In the genomic region with DNA sequence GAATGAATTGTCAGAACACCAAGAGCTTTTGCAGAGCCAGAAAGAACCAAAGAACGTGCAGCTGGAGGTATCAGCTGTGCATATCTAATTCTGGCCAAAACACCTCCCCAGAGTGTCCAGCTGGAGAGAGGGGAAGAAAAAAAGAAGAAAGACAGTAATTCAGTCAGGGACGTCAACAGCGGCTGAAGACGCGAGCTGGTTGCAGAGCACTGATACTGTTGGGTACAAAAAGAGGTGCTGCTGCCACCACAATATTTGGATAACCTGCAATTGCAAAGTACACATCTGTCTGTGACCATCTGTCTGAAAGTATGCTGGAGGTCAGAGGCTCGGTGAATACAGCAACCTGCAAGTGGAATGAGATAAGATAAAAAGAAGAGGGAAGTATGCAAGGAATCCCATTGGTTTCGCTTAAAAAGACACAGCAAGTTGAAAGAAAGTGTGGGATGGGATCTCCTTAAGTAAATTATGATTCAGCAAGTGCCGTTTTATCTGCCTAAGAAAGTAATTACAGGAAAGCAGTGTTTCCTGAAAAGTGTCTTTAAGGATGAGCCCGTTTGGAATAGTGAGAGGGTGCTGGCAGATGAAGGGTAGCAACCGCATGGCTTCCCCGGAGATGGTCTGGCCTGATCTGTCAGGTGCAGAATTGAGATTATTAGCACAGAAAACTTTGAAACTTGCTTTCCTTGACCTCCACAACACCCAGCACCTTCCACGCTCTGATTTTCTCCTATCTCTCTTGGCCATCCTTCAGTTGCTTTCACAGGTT, we compare ENCODE assay signal across 1 cellular context.
TF ChIP-seq lines count a peak whose summit lies in the region.

No MANE protein-coding gene starts in this region.

TF ChIP-seq in K562, 482 proteins besides CTCF, POLR2A, EP300 and RAD21 (continued from another document and continues in another):
- TF ChIP-seq HOMEZ (CRISPR knock-in tag; IDR thresholded peaks at IDR 0.05) (no peak), CHD2 (IDR thresholded peaks at IDR 0.05; ENCODE audit: low read depth, low read length) (no peak), CBFA2T2 (conservative IDR thresholded peaks at IDR 0.05) (peak; percentile 94), SMAD4 (CRISPR knock-in tag; conservative IDR thresholded peaks at IDR 0.05) (peak; percentile 88), HDAC2 (IDR thresholded peaks at IDR 0.05) (peak; percentile 68; the same call in 1 of the 2 replicates), ZNF175 (CRISPR knock-in tag; IDR thresholded peaks at IDR 0.05; ENCODE audit: low read depth) (peak; percentile 88), NONO (IDR thresholded peaks at IDR 0.05; ENCODE audit: low read depth in 2 of 2, low read length in 1 of 2) (no peak), DNMT1 (IDR thresholded peaks at IDR 0.05) (no peak), SRSF9 (IDR thresholded peaks at IDR 0.05; ENCODE audit: borderline replicate concordance, low read depth, low read length) (no peak), ZNF274 (IDR thresholded peaks at IDR 0.05; ENCODE audit: borderline replicate concordance, low read depth, low read length) (peak; percentile 37; the same call in 1 of the 2 replicates), ZBED1 (IDR thresholded peaks at IDR 0.05) (0 out of 2 replicates have a peak, but pooled peaks have one; percentile 36), MEIS2 (IDR thresholded peaks at IDR 0.05; ENCODE audit: partially characterized antibody) (peak; percentile 65), MIER1 (IDR thresholded peaks at IDR 0.05; ENCODE audit: low read depth) (no peak), TEAD1 (CRISPR knock-in tag; IDR thresholded peaks at IDR 0.05) (peak; percentile 89 to 98), ZNF644 (tag; IDR thresholded peaks at IDR 0.05; ENCODE audit: low read depth) (0 out of 2 replicates have a peak, but pooled peaks have one; percentile 53), STAT5A (IDR thresholded peaks at IDR 0.05; ENCODE audit: borderline replicate concordance, low read length) (peak; percentile 70), TCF3 (CRISPR knock-in tag; IDR thresholded peaks at IDR 0.05) (peak; percentile 96), NFE2L1 (tag; IDR thresholded peaks at IDR 0.05; ENCODE audit: borderline replicate concordance, low read depth) (no peak), NFE2 (IDR thresholded peaks at IDR 0.05; ENCODE audit: low read depth) (peak; percentile 47), TAF1 (IDR thresholded peaks at IDR 0.05; ENCODE audit: control insufficient read depth, extremely low read depth, insufficient read depth, low read length, severe bottlenecking) (no peak), ZNF3 (CRISPR knock-in tag; IDR thresholded peaks at IDR 0.05) (no peak), CEBPB (tag; IDR thresholded peaks at IDR 0.05) (no peak), DMBX1 (CRISPR knock-in tag; IDR thresholded peaks at IDR 0.05; ENCODE audit: borderline replicate concordance) (peak; percentile 59; the same call in 1 of the 2 replicates), MAFF (IDR thresholded peaks at IDR 0.05; ENCODE audit: low read length) (peak; percentile 10; the same call in 1 of the 2 replicates), RNF2 (IDR thresholded peaks at IDR 0.05) (0 out of 2 replicates have a peak, but pooled peaks have one; percentile 22), TFAP4 (CRISPR knock-in tag; IDR thresholded peaks at IDR 0.05; ENCODE audit: borderline replicate concordance) (peak; percentile 79), LARP7 (IDR thresholded peaks at IDR 0.05) (no peak), CBX1 (IDR thresholded peaks at IDR 0.05; ENCODE audit: low read depth) (no peak), ZC3H11A (IDR thresholded peaks at IDR 0.05; ENCODE audit: low read depth, low read length) (no peak), GATA2 (CRISPR knock-in tag; IDR thresholded peaks at IDR 0.05) (peak; percentile 92), MAX (CRISPR knock-in tag; IDR thresholded peaks at IDR 0.05) (peak; percentile 44; the same call in 1 of the 2 replicates), ETV6 (IDR thresholded peaks at IDR 0.05; ENCODE audit: borderline replicate concordance in 1 of 2, low read depth in 2 of 2, low read length in 1 of 2) (no peak), ETV6 (CRISPR knock-in tag; IDR thresholded peaks at IDR 0.05; ENCODE audit: borderline replicate concordance) (no peak), NR2C1 (IDR thresholded peaks at IDR 0.05) (no peak), NR2C1 (tag; IDR thresholded peaks at IDR 0.05) (peak; percentile 56; the same call in 1 of the 2 replicates), ZC3H8 (IDR thresholded peaks at IDR 0.05) (no peak), TEAD2 (tag; IDR thresholded peaks at IDR 0.05) (0 out of 2 replicates have a peak, but pooled peaks have one; percentile 43), ELF4 (CRISPR knock-in tag; IDR thresholded peaks at IDR 0.05) (no peak), TEAD4 (IDR thresholded peaks at IDR 0.05; ENCODE audit: low read length) (peak; percentile 97), TEAD4 (CRISPR knock-in tag; IDR thresholded peaks at IDR 0.05; ENCODE audit: borderline replicate concordance) (no peak), HDAC1 (IDR thresholded peaks at IDR 0.05) (peak in 1 of 2 experiments; percentile 73; a peak in 1 of 4 replicates), TAF9B (IDR thresholded peaks at IDR 0.05; ENCODE audit: partially characterized antibody) (no peak), NBN (IDR thresholded peaks at IDR 0.05; ENCODE audit: low read depth) (peak; percentile 72; the same call in 1 of the 2 replicates), CC2D1A (IDR thresholded peaks at IDR 0.05) (peak; percentile 71; the same call in 1 of the 2 replicates), PTBP1 (IDR thresholded peaks at IDR 0.05; ENCODE audit: low read depth, low read length) (no peak), BCOR (IDR thresholded peaks at IDR 0.05) (peak; percentile 46; the same call in 1 of the 2 replicates), EWSR1 (IDR thresholded peaks at IDR 0.05; ENCODE audit: borderline replicate concordance, low read depth, partially characterized antibody) (no peak), ESRRA (IDR thresholded peaks at IDR 0.05; ENCODE audit: borderline replicate concordance, low read depth) (peak; percentile 61), ZEB2 (IDR thresholded peaks at IDR 0.05) (peak; percentile 92), TBL1XR1 (IDR thresholded peaks at IDR 0.05; ENCODE audit: low read length in 2 of 2) (peak in 1 of 2 experiments; percentile 38; a peak in 1 of 4 replicates), HNRNPLL (IDR thresholded peaks at IDR 0.05; ENCODE audit: low read depth, low read length, poor library complexity, severe bottlenecking) (peak; percentile 35), BHLHE40 (IDR thresholded peaks at IDR 0.05; ENCODE audit: low read length) (peak; percentile 37; the same call in 1 of the 2 replicates), RCOR1 (IDR thresholded peaks at IDR 0.05; ENCODE audit: borderline replicate concordance in 1 of 2, low read depth in 2 of 2, low read length in 2 of 2) (peak; percentile 25 to 87; a peak in 3 of 4 replicates), NCOA4 (IDR thresholded peaks at IDR 0.05; ENCODE audit: partially characterized antibody) (no peak), ZNF316 (IDR thresholded peaks at IDR 0.05) (no peak), TFE3 (CRISPR knock-in tag; IDR thresholded peaks at IDR 0.05) (no peak), ZMIZ1 (IDR thresholded peaks at IDR 0.05; ENCODE audit: low read depth in 2 of 2, low read length in 2 of 2) (peak in 1 of 2 experiments; percentile 79; a peak in 1 of 4 replicates), FIP1L1 (IDR thresholded peaks at IDR 0.05; ENCODE audit: low read depth, low read length, poor library complexity, severe bottlenecking) (no peak), CREM (IDR thresholded peaks at IDR 0.05; ENCODE audit: low read depth) (peak; percentile 23; the same call in 1 of the 2 replicates), ZFP36 (IDR thresholded peaks at IDR 0.05; ENCODE audit: low read depth, low read length, partially characterized antibody) (no peak), HDAC3 (IDR thresholded peaks at IDR 0.05; ENCODE audit: borderline replicate concordance, partially characterized antibody) (peak; percentile 73)
- TF ChIP-seq, protein P1, sequence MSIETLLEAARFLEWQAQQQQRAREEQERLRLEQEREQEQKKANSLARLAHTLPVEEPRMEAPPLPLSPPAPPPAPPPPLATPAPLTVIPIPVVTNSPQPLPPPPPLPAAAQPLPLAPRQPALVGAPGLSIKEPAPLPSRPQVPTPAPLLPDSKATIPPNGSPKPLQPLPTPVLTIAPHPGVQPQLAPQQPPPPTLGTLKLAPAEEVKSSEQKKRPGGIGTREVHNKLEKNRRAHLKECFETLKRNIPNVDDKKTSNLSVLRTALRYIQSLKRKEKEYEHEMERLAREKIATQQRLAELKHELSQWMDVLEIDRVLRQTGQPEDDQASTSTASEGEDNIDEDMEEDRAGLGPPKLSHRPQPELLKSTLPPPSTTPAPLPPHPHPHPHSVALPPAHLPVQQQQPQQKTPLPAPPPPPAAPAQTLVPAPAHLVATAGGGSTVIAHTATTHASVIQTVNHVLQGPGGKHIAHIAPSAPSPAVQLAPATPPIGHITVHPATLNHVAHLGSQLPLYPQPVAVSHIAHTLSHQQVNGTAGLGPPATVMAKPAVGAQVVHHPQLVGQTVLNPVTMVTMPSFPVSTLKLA (conservative IDR thresholded peaks at IDR 0.05): 0 out of 4 replicates have a peak, but pooled peaks of 1 of the 2 experiments have one; percentile 21
- TF ChIP-seq, protein P2, sequence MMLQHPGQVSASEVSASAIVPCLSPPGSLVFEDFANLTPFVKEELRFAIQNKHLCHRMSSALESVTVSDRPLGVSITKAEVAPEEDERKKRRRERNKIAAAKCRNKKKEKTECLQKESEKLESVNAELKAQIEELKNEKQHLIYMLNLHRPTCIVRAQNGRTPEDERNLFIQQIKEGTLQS (IDR thresholded peaks at IDR 0.05): peak; percentile 11; the same call in 1 of the 2 replicates
- TF ChIP-seq, protein P2 (CRISPR knock-in tag; conservative IDR thresholded peaks at IDR 0.05): no peak
- TF ChIP-seq, protein P3, sequence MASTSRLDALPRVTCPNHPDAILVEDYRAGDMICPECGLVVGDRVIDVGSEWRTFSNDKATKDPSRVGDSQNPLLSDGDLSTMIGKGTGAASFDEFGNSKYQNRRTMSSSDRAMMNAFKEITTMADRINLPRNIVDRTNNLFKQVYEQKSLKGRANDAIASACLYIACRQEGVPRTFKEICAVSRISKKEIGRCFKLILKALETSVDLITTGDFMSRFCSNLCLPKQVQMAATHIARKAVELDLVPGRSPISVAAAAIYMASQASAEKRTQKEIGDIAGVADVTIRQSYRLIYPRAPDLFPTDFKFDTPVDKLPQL (IDR thresholded peaks at IDR 0.05; ENCODE audit: extremely low read depth, insufficient read length): no peak
